ENCODE assay signal across 9 cellular contexts in genomic region chr1:179034720-179035119, GRCh38. TPM values are rescaled to one million over a fixed set of nuclear protein-coding genes. Genes with fewer than 3 reads are reported as not detected.
DNase-seq lines count a peak whose midpoint lies in the region; ATAC-seq and TF ChIP-seq lines count a peak whose summit lies in the region.
"Had no signal": no experiment of that assay in that cellular context is flagged by ENCODE, and none has a peak within 500 bp of the region (broad histone marks: within the 10 kb centered on the region; RNA-seq: fewer than 3 reads in every experiment).

No MANE protein-coding gene starts in this region.

- no peaks in the 10 kb centered on the region for H3K9me3 ChIP-seq in mesenchymal stem cell (ENCODE audit: control insufficient read depth, low read length)

- no peak overlapping the region for H2AFZ ChIP-seq in mesenchymal stem cell (ENCODE audit: low read depth, low read length)

- H3K4me3 ChIP-seq in mesenchymal stem cell (ENCODE audit: insufficient read depth in 1 of 2, low read depth in 1 of 2, low read length in 2 of 2) = no peak overlapping the region
- no peak overlapping the region for H3K4me3 ChIP-seq in dorsolateral prefrontal cortex

- no peak overlapping the region for H4K91ac ChIP-seq in mesenchymal stem cell (ENCODE audit: low read length)

- H2BK12ac ChIP-seq in mesenchymal stem cell (ENCODE audit: low read length in 2 of 2) = no peak overlapping the region

- H3K27ac ChIP-seq in mesenchymal stem cell (ENCODE audit: low read length, poor library complexity, severe bottlenecking) (no peak overlapping the region), dorsolateral prefrontal cortex (no peak overlapping the region)

- H2BK120ac ChIP-seq in mesenchymal stem cell (ENCODE audit: low read depth, low read length) = no peak overlapping the region

- peaks cover 5% of the 10 kb centered on the region for H3K4me1 ChIP-seq in mesenchymal stem cell (ENCODE audit: control insufficient read depth, insufficient read depth, low read depth, low read length)

- no peaks in the 10 kb centered on the region for H3K36me3 Mint-ChIP-seq in T-cell

- H3K4me3 Mint-ChIP-seq in T-cell = peak overlapping the region; percentile 4 to 44 (median 31)

- peak overlapping the region; percentile 75 to 87 for H3K27ac Mint-ChIP-seq in T-cell

- no peak for TF ChIP-seq CTCF in dorsolateral prefrontal cortex (IDR thresholded peaks at IDR 0.05 in 54 of 56, conservative IDR thresholded peaks at IDR 0.05 in 2 of 56; ENCODE audit: low read depth in 1 of 56, partially characterized antibody in 56 of 56)

- H3K27me3 ChIP-seq in mesenchymal stem cell (ENCODE audit: control insufficient read depth in 1 of 2, insufficient read depth in 1 of 2, low read length in 2 of 2) = no peaks in the 10 kb centered on the region
- H3K27me3 ChIP-seq in dorsolateral prefrontal cortex = no peaks in the 10 kb centered on the region

- no peak overlapping the region for H2BK15ac ChIP-seq in mesenchymal stem cell (ENCODE audit: low read depth, poor library complexity, severe bottlenecking)

- no peak overlapping the region for H2AK5ac ChIP-seq in mesenchymal stem cell (ENCODE audit: low read length, severe bottlenecking)

- peak; percentile 26 for ATAC-seq in left ventricle myocardium superior
- peak; percentile 79 for ATAC-seq in HG02970 (IDR thresholded peaks at IDR 0.05; ENCODE audit: low FRiP score, unreplicated experiment)
- ATAC-seq in T-cell (replicated peaks in 1 of 4) = peak in 1 of 4 experiments; percentile 48

- DNase-seq in left ventricle myocardium superior (no peak), cardiac septum (ENCODE audit: low spot score) (no peak), T-cell (no peak), mesenchymal stem cell (peak; percentile 78), NCI-H146 treated with DMSO at 0.1 percent for 48 hours (lab: John Stamatoyannopoulos, UW; ENCODE audit: unreplicated experiment) (no peak), dorsolateral prefrontal cortex (no peak), NK-92 (lab: John Stamatoyannopoulos, UW; ENCODE audit: unreplicated experiment) (no peak)

- intact Hi-C loops in left ventricle myocardium superior (cut with micrococcal nuclease) (no loop called here), cardiac septum (cut with DNase I) (no loop called here), dorsolateral prefrontal cortex (cut with DNase I) (no loop called here)

- H2BK5ac ChIP-seq in mesenchymal stem cell (ENCODE audit: low read depth, low read length, poor library complexity, severe bottlenecking) = no peak overlapping the region

- no peak overlapping the region for H3K4ac ChIP-seq in mesenchymal stem cell (ENCODE audit: low read depth in 1 of 2, low read length in 2 of 2)

- H3K4me2 ChIP-seq in mesenchymal stem cell (ENCODE audit: low read length, poor library complexity, severe bottlenecking) = no peak overlapping the region

- H3K9me3 Mint-ChIP-seq in T-cell = no peaks in the 10 kb centered on the region

- peaks cover 0 to 2% of the 10 kb centered on the region in 2 experiments for H3K36me3 ChIP-seq in mesenchymal stem cell (ENCODE audit: control insufficient read depth in 1 of 2, insufficient read depth in 2 of 2, low read depth in 1 of 2, low read length in 2 of 2)

- H3K79me1 ChIP-seq in mesenchymal stem cell (replicated peaks; ENCODE audit: low read length, poor library complexity, severe bottlenecking) = peaks cover 25% of the 10 kb centered on the region

- CTCF ChIA-PET in T-cell (lab: Charles Lee) = no interaction called here

- H3K9ac ChIP-seq in mesenchymal stem cell (ENCODE audit: low read length) = peak overlapping the region; percentile 74

- WGBS in mesenchymal stem cell = 93% methylated on average over 1 of the region's 1 CpG

- no peak overlapping the region for H3K23ac ChIP-seq in mesenchymal stem cell (ENCODE audit: low read length in 2 of 2)

- no peak overlapping the region for H3K18ac ChIP-seq in mesenchymal stem cell (ENCODE audit: low read depth in 1 of 2, low read length in 2 of 2)

- H3K27me3 Mint-ChIP-seq in T-cell = no peaks in the 10 kb centered on the region
- H3K27me3 Mint-ChIP-seq: brain had no signal

- no peak overlapping the region for H4K8ac ChIP-seq in mesenchymal stem cell (ENCODE audit: low read length)

- POLR2A ChIA-PET in T-cell (lab: Charles Lee) = no interaction called here

- H3K14ac ChIP-seq in mesenchymal stem cell (ENCODE audit: low read length in 2 of 2) = no peak overlapping the region

- peaks cover 88 to 91% (median 91%) of the 10 kb centered on the region in 3 donors for H3K4me1 Mint-ChIP-seq in T-cell

RNA-seq across cellular contexts. Expression of gene FAM20B, which starts 9.0 kb away (rescaled TPM):
- total RNA-seq in left ventricle myocardium superior (54.5 TPM), cardiac septum (54.6 TPM), T-cell (10 to 100 TPM; 17.2 to 26.6 (median 25.5) TPM), dorsolateral prefrontal cortex (10 to 100 TPM; 36.3 to 88.4 (median 59.5) TPM)
- polyA plus RNA-seq in mesenchymal stem cell (2013, experiment 1 of 2) = 19.5 TPM
- 19.9 TPM for polyA plus RNA-seq in mesenchymal stem cell (2013, experiment 2 of 2)

RNA-seq across cellular contexts. Expression of gene TOR3A, which starts 47.1 kb away (rescaled TPM):
- total RNA-seq in left ventricle myocardium superior = 8.7 TPM
- 8.7 TPM for total RNA-seq in cardiac septum
- total RNA-seq in T-cell = 10 to 100 TPM; 19.1 to 30.6 (median 23.7) TPM
- polyA plus RNA-seq in mesenchymal stem cell (2013, experiment 1 of 2) = 15.8 TPM
- 15.6 TPM for polyA plus RNA-seq in mesenchymal stem cell (2013, experiment 2 of 2)
- 10 to 100 TPM; 11.7 to 24.9 (median 16.3) TPM for total RNA-seq in dorsolateral prefrontal cortex
